ENCODE assay signal across 11 cellular contexts in the genomic region with DNA sequence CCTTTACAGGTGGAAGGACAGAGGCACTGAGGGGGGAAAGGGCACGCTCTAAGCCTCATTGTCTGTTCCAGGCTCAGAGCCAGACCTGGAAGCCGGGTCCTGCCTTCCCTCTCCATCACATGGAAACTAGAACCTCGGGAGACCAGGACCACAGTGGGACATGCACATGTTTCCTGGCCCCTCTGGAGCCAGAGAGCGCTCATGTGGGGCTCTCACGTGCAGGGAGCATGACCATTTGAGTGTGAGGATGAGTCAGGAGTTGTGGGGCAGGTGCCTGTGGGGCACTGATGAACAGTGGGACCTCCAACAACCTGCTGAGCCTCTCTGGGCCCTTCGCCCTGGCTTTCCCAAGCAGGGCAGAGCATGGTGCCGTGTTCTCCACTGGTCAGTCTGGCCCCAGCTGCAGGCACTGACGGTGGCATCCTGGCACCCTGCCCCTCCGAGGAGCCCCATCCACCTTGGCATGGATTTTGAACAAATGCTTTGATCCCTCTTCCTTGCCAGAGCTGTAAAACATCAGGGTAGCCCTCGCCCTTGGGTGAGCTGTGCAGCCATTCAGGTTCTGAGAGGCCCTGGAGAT.
DNase-seq lines count a peak whose midpoint lies in the region; ATAC-seq and TF ChIP-seq lines count a peak whose summit lies in the region.
"Had no signal": no experiment of that assay in that cellular context is flagged by ENCODE, and none has a peak within 500 bp of the region (broad histone marks: within the 10 kb centered on the region; RNA-seq: fewer than 3 reads in every experiment).

No MANE protein-coding gene starts in this region.

- peaks cover 0 to 2% (median 0%) of the 10 kb centered on the region in 3 experiments for H3K36me3 ChIP-seq in naive thymus-derived CD4-positive, alpha-beta T cell (ENCODE audit: control insufficient read depth in 2 of 3, insufficient read depth in 3 of 3, low read length in 3 of 3)
- no peaks in the 10 kb centered on the region for H3K36me3 ChIP-seq in aorta (ENCODE audit: control insufficient read depth in 1 of 2, insufficient read depth in 2 of 2, low read length in 1 of 2)
- peaks cover 0 to 7% (median 0%) of the 10 kb centered on the region in 3 donors for H3K36me3 ChIP-seq in tibial artery
- H3K36me3 ChIP-seq in esophagus squamous epithelium: peaks cover 0 to 3% (median 0%) of the 10 kb centered on the region in 3 donors

- no peak overlapping the region for H3K27ac Mint-ChIP-seq in activated naive CD8-positive, alpha-beta T cell
- H3K27ac Mint-ChIP-seq in activated naive CD8-positive, alpha-beta T cell treated with anti-CD3 and anti-CD28 coated beads, Interleukin-2, amount 50 U/mL, for 24 hours: no peak overlapping the region
- H3K27ac Mint-ChIP-seq in T-cell: peak overlapping the region; percentile 31 to 58
- H3K27ac Mint-ChIP-seq in naive thymus-derived CD4-positive, alpha-beta T cell: peak overlapping the region in 7 of 9 donors; percentile 10 to 57 (median 45)

- no peak for TF ChIP-seq POLR2A in esophagus squamous epithelium (IDR thresholded peaks at IDR 0.05)

- H3K4me1 ChIP-seq in naive thymus-derived CD4-positive, alpha-beta T cell (ENCODE audit: control insufficient read depth in 2 of 2, insufficient read depth in 2 of 2, low read length in 2 of 2): peaks cover 46 to 57% of the 10 kb centered on the region in 2 donors
- H3K4me1 ChIP-seq in aorta (ENCODE audit: control insufficient read depth in 1 of 2, insufficient read depth in 2 of 2, low read length in 2 of 2): no peaks in the 10 kb centered on the region
- peaks cover 0 to 12% (median 7%) of the 10 kb centered on the region in 4 donors for H3K4me1 ChIP-seq in tibial artery
- H3K4me1 ChIP-seq in esophagus squamous epithelium: peaks cover 0 to 7% (median 0%) of the 10 kb centered on the region in 3 donors

- ATAC-seq in activated naive CD8-positive, alpha-beta T cell treated with anti-CD3 and anti-CD28 coated beads, Interleukin-2, amount 50 U/mL, for 24 hours: no peak
- ATAC-seq in T-cell (replicated peaks in 1 of 4): no peak
- no peak for ATAC-seq in naive thymus-derived CD4-positive, alpha-beta T cell
- peak; percentile 55 for ATAC-seq in aorta (ENCODE audit: low FRiP score)
- no peak for ATAC-seq in GM21447 (IDR thresholded peaks at IDR 0.05; ENCODE audit: unreplicated experiment)

- no peaks in the 10 kb centered on the region for H3K27me3 ChIP-seq in naive thymus-derived CD4-positive, alpha-beta T cell (ENCODE audit: control insufficient read depth in 2 of 2, insufficient read depth in 2 of 2, low read length in 2 of 2)
- H3K27me3 ChIP-seq in aorta (ENCODE audit: control insufficient read depth in 1 of 2, insufficient read depth in 2 of 2, low read length in 1 of 2): no peaks in the 10 kb centered on the region
- H3K27me3 ChIP-seq in tibial artery: no peaks in the 10 kb centered on the region
- H3K27me3 ChIP-seq in esophagus squamous epithelium: no peaks in the 10 kb centered on the region

- no peak overlapping the region for H3K27ac ChIP-seq in naive thymus-derived CD4-positive, alpha-beta T cell (ENCODE audit: low read depth, low read length)
- H3K27ac ChIP-seq in aorta (ENCODE audit: low read depth in 1 of 2, low read length in 2 of 2) (no peak overlapping the region), tibial artery (no peak overlapping the region), esophagus squamous epithelium (no peak overlapping the region)
- H3K27ac ChIP-seq: PC-9 had no signal

- no peak for DNase-seq in activated naive CD8-positive, alpha-beta T cell treated with anti-CD3 and anti-CD28 coated beads, Interleukin-2, amount 50 U/mL, for 24 hours
- no peak for DNase-seq in T-cell
- no peak for DNase-seq in naive thymus-derived CD4-positive, alpha-beta T cell
- DNase-seq in aorta: no peak
- DNase-seq in tibial artery: no peak
- no peak for DNase-seq in esophagus squamous epithelium (lab: John Stamatoyannopoulos, UW)
- DNase-seq: NCI-H2029, NCI-H774, PC-9 had no signal

- H3K4me1 Mint-ChIP-seq in activated naive CD8-positive, alpha-beta T cell (ENCODE audit: low read depth): peaks cover 57% of the 10 kb centered on the region
- H3K4me1 Mint-ChIP-seq in activated naive CD8-positive, alpha-beta T cell treated with anti-CD3 and anti-CD28 coated beads, Interleukin-2, amount 50 U/mL, for 24 hours: peaks cover 57% of the 10 kb centered on the region
- peaks cover 57 to 73% (median 62%) of the 10 kb centered on the region in 3 donors for H3K4me1 Mint-ChIP-seq in T-cell
- peaks cover 53 to 77% (median 70%) of the 10 kb centered on the region in 7 donors for H3K4me1 Mint-ChIP-seq in naive thymus-derived CD4-positive, alpha-beta T cell

- H3K36me3 Mint-ChIP-seq in activated naive CD8-positive, alpha-beta T cell: peaks cover 10% of the 10 kb centered on the region
- peaks cover 26% of the 10 kb centered on the region for H3K36me3 Mint-ChIP-seq in activated naive CD8-positive, alpha-beta T cell treated with anti-CD3 and anti-CD28 coated beads, Interleukin-2, amount 50 U/mL, for 24 hours (ENCODE audit: low read depth)
- peaks cover 11% of the 10 kb centered on the region for H3K36me3 Mint-ChIP-seq in T-cell
- H3K36me3 Mint-ChIP-seq in naive thymus-derived CD4-positive, alpha-beta T cell: peaks cover 0 to 28% (median 0%) of the 10 kb centered on the region in 5 donors

- no peaks in the 10 kb centered on the region for H3K9me3 Mint-ChIP-seq in activated naive CD8-positive, alpha-beta T cell (ENCODE audit: low read depth)
- H3K9me3 Mint-ChIP-seq in activated naive CD8-positive, alpha-beta T cell treated with anti-CD3 and anti-CD28 coated beads, Interleukin-2, amount 50 U/mL, for 24 hours: no peaks in the 10 kb centered on the region
- peaks cover 0 to 4% (median 0%) of the 10 kb centered on the region in 3 donors for H3K9me3 Mint-ChIP-seq in T-cell
- H3K9me3 Mint-ChIP-seq in naive thymus-derived CD4-positive, alpha-beta T cell: peaks cover 0 to 6% (median 0%) of the 10 kb centered on the region in 11 donors

- intact Hi-C loops in naive thymus-derived CD4-positive, alpha-beta T cell (cut with micrococcal nuclease): loop anchor here in 1 of 2 donors (1.0 kb wide), 1 partner anchor 68 kb away; no protein-coding TSS in a partner anchor
- intact Hi-C loops in aorta (cut with DNase I) (no loop called here), tibial artery (cut with DNase I; ENCODE audit: low total_unique reads) (loop anchor here (10.0 kb wide), 1 partner anchor 71 kb away; no protein-coding TSS in a partner anchor), esophagus squamous epithelium (cut with DNase I) (no loop called here)

- H3K4me3 ChIP-seq in naive thymus-derived CD4-positive, alpha-beta T cell (ENCODE audit: low read length): no peak overlapping the region
- H3K4me3 ChIP-seq in aorta (ENCODE audit: low read length in 2 of 2) (no peak overlapping the region), tibial artery (no peak overlapping the region), esophagus squamous epithelium (no peak overlapping the region)
- H3K4me3 ChIP-seq: PC-9 had no signal

- 76 to 88% methylated on average over 10 of the region's 10 CpGs for WGBS in aorta, 2 donors
- 87 to 100% methylated on average over 2 to 9 of the region's 10 CpGs for WGBS in esophagus squamous epithelium, 2 donors

- CTCF ChIA-PET in T-cell (lab: Charles Lee): interaction anchor here (0.6 to 1.7 kb wide), 15 partner anchors 9 to 520 kb away, joined by 3 to 11 read pairs (median 4); no protein-coding TSS in a partner anchor
- CTCF ChIA-PET in naive thymus-derived CD4-positive, alpha-beta T cell (lab: Charles Lee): interaction anchor here (0.7 to 5.1 kb wide), 26 partner anchors 9 to 101 kb away, joined by 3 to 101 read pairs (median 5); no protein-coding TSS in a partner anchor

- peak overlapping the region; percentile 34 for H3K4me3 Mint-ChIP-seq in activated naive CD8-positive, alpha-beta T cell
- H3K4me3 Mint-ChIP-seq in activated naive CD8-positive, alpha-beta T cell treated with anti-CD3 and anti-CD28 coated beads, Interleukin-2, amount 50 U/mL, for 24 hours: no peak overlapping the region
- peak overlapping the region in 1 of 3 donors; percentile 10 for H3K4me3 Mint-ChIP-seq in T-cell
- H3K4me3 Mint-ChIP-seq in naive thymus-derived CD4-positive, alpha-beta T cell: peak overlapping the region in 3 of 10 donors; percentile 6 to 79 (median 46)

- no peaks in the 10 kb centered on the region for H3K27me3 Mint-ChIP-seq in activated naive CD8-positive, alpha-beta T cell
- H3K27me3 Mint-ChIP-seq in activated naive CD8-positive, alpha-beta T cell treated with anti-CD3 and anti-CD28 coated beads, Interleukin-2, amount 50 U/mL, for 24 hours: no peaks in the 10 kb centered on the region
- H3K27me3 Mint-ChIP-seq in T-cell: no peaks in the 10 kb centered on the region
- no peaks in the 10 kb centered on the region for H3K27me3 Mint-ChIP-seq in naive thymus-derived CD4-positive, alpha-beta T cell

- POLR2A ChIA-PET in T-cell (lab: Charles Lee): interaction anchor here in 1 of 2 donors (0.8 kb wide), 1 partner anchor 1550 kb away, joined by 8 read pairs; no protein-coding TSS in a partner anchor
- POLR2A ChIA-PET in naive thymus-derived CD4-positive, alpha-beta T cell (lab: Charles Lee): interaction anchor here (0.8 to 12.5 kb wide), 7 partner anchors 10 to 469 kb away, joined by 3 to 341 read pairs (median 4); no protein-coding TSS in a partner anchor

- TF ChIP-seq CTCF in tibial artery (IDR thresholded peaks at IDR 0.05) (no peak), esophagus squamous epithelium (IDR thresholded peaks at IDR 0.05) (no peak)

- H3K9me3 ChIP-seq in naive thymus-derived CD4-positive, alpha-beta T cell (ENCODE audit: control insufficient read depth in 2 of 3, low read length in 3 of 3): no peaks in the 10 kb centered on the region
- no peaks in the 10 kb centered on the region for H3K9me3 ChIP-seq in aorta (ENCODE audit: control insufficient read depth, low read length)
- H3K9me3 ChIP-seq in tibial artery: no peaks in the 10 kb centered on the region
- no peaks in the 10 kb centered on the region for H3K9me3 ChIP-seq in esophagus squamous epithelium

Comparison
In these comparisons a context has a peak if more than half of its experiments do, and no peak if none do; other contexts are left out.
1. H3K27ac Mint-ChIP-seq: peak in T-cell (2 of 2) and naive thymus-derived CD4-positive, alpha-beta T cell (7 of 9); none in activated naive CD8-positive, alpha-beta T cell (single experiment) and activated naive CD8-positive, alpha-beta T cell treated with anti-CD3 and anti-CD28 coated beads, Interleukin-2, amount 50 U/mL, for 24 hours (single experiment).